Comparison of ENCODE assay signal across 11 cellular contexts in genomic region chr7:44264221-44264956, GRCh38.
DNase-seq lines count a peak whose midpoint lies in the region; ATAC-seq and TF ChIP-seq lines count a peak whose summit lies in the region.
"Had no signal": no experiment of that assay in that cellular context is flagged by ENCODE, and none has a peak within 500 bp of the region (broad histone marks: within the 10 kb centered on the region; RNA-seq: fewer than 3 reads in every experiment).

No MANE protein-coding gene starts in this region.

- H3K27me3 Mint-ChIP-seq in endothelial cell (ENCODE audit: unreplicated experiment): peaks cover 6% of the 10 kb centered on the region

- no peaks in the 10 kb centered on the region for H3K36me3 Mint-ChIP-seq in endothelial cell (ENCODE audit: low read depth, unreplicated experiment)

- TF ChIP-seq CTCF in HEK293 (tag by site-specific recombination; IDR thresholded peaks at IDR 0.05): no peak
- no peak for TF ChIP-seq CTCF in endothelial cell (IDR thresholded peaks at IDR 0.05; ENCODE audit: unreplicated experiment)

- H3K27ac Mint-ChIP-seq in endothelial cell (ENCODE audit: unreplicated experiment): no peak overlapping the region

- no peaks in the 10 kb centered on the region for H3K4me1 Mint-ChIP-seq in endothelial cell (ENCODE audit: unreplicated experiment)

- POLR2A ChIA-PET in HEK293 (lab: Yijun Ruan, JAX): no interaction called here

- peak; percentile 13; the same call in 1 of the 3 replicates for ATAC-seq in SK-N-SH treated with all-trans-retinoic acid at 6 μM for 48 hours

- no peak overlapping the region for H3K4me3 ChIP-seq in HEK293 (ENCODE audit: low read depth, low read length)
- H3K4me3 ChIP-seq: heart right ventricle, sigmoid colon had no signal

- peak; percentile 97 to 98 for DNase-seq in NCI-H2081 (lab: John Stamatoyannopoulos, UW)
- peak; percentile 78 for DNase-seq in putamen (ENCODE audit: low spot score)
- no peak for DNase-seq in activated CD4-positive, alpha-beta T cell treated with anti-CD3 and anti-CD28 coated beads for 48 hours
- no peak for DNase-seq in endothelial cell (ENCODE audit: low spot score)
- DNase-seq in GM19238 (ENCODE audit: insufficient read length, low spot score): no peak
- DNase-seq: activated effector memory CD4-positive, alpha-beta T cell treated with Interleukin-2 at 50 U/mL for 16 hours; EL; heart right ventricle; sigmoid colon had no signal

- H3K9me3 ChIP-seq in HEK293 (ENCODE audit: control insufficient read depth, insufficient read depth, low read depth, low read length): no peaks in the 10 kb centered on the region
- H3K9me3 ChIP-seq: heart right ventricle, sigmoid colon had no signal

- H3K4me3 Mint-ChIP-seq in endothelial cell (ENCODE audit: unreplicated experiment): no peak overlapping the region

- CTCF ChIA-PET in HEK293 (lab: Yijun Ruan, JAX): no interaction called here

- H3K9me3 Mint-ChIP-seq in endothelial cell (ENCODE audit: unreplicated experiment): no peaks in the 10 kb centered on the region

- H3K27ac ChIP-seq in HEK293 (ENCODE audit: extremely low read depth, low read depth, low read length): no peak overlapping the region
- H3K27ac ChIP-seq: sigmoid colon had no signal

- no peaks in the 10 kb centered on the region for H3K4me1 ChIP-seq in HEK293 (ENCODE audit: control insufficient read depth, insufficient read depth, low read length)

- no peaks in the 10 kb centered on the region for H3K36me3 ChIP-seq in HEK293 (ENCODE audit: control insufficient read depth in 2 of 2, insufficient read depth in 1 of 2, low read length in 2 of 2)
- H3K36me3 ChIP-seq: heart right ventricle, sigmoid colon had no signal

TF ChIP-seq in HEK293, 187 proteins besides CTCF, POLR2A, EP300 and RAD21:
- TF ChIP-seq, protein P1, sequence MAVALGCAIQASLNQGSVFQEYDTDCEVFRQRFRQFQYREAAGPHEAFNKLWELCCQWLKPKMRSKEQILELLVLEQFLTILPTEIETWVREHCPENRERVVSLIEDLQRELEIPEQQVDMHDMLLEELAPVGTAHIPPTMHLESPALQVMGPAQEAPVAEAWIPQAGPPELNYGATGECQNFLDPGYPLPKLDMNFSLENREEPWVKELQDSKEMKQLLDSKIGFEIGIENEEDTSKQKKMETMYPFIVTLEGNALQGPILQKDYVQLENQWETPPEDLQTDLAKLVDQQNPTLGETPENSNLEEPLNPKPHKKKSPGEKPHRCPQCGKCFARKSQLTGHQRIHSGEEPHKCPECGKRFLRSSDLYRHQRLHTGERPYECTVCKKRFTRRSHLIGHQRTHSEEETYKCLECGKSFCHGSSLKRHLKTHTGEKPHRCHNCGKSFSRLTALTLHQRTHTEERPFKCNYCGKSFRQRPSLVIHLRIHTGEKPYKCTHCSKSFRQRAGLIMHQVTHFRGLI (tag by site-specific recombination; IDR thresholded peaks at IDR 0.05): peak; percentile 65; the same call in 1 of the 2 replicates
- peak; percentile 57 for TF ChIP-seq ZBTB17 (tag by site-specific recombination; IDR thresholded peaks at IDR 0.05)
- no peak for TF ChIP-seq ZFHX2 (tag by site-specific recombination; conservative IDR thresholded peaks at IDR 0.05)
- peak; percentile 26; the same call in 1 of the 2 replicates for TF ChIP-seq KLF1 (tag by site-specific recombination; IDR thresholded peaks at IDR 0.05)
- TF ChIP-seq ZBTB48 (tag by site-specific recombination; IDR thresholded peaks at IDR 0.05): no peak
- no peak for TF ChIP-seq ZNF626 (tag by site-specific recombination; IDR thresholded peaks at IDR 0.05)

TF ChIP-seq in SK-N-SH treated with all-trans-retinoic acid at 6 μM for 48 hours, 23 proteins besides CTCF, POLR2A, EP300 and RAD21:
- TF ChIP-seq RARB (CRISPR knock-in tag; IDR thresholded peaks at IDR 0.05) (no peak), TOX (CRISPR knock-in tag; IDR thresholded peaks at IDR 0.05; ENCODE audit: borderline replicate concordance) (no peak), ZC3H10 (CRISPR knock-in tag; IDR thresholded peaks at IDR 0.05) (no peak), ZNF565 (CRISPR knock-in tag; conservative IDR thresholded peaks at IDR 0.05; ENCODE audit: low read depth) (no peak), SNAI2 (CRISPR knock-in tag; IDR thresholded peaks at IDR 0.05) (no peak)
- TF ChIP-seq, protein P2, sequence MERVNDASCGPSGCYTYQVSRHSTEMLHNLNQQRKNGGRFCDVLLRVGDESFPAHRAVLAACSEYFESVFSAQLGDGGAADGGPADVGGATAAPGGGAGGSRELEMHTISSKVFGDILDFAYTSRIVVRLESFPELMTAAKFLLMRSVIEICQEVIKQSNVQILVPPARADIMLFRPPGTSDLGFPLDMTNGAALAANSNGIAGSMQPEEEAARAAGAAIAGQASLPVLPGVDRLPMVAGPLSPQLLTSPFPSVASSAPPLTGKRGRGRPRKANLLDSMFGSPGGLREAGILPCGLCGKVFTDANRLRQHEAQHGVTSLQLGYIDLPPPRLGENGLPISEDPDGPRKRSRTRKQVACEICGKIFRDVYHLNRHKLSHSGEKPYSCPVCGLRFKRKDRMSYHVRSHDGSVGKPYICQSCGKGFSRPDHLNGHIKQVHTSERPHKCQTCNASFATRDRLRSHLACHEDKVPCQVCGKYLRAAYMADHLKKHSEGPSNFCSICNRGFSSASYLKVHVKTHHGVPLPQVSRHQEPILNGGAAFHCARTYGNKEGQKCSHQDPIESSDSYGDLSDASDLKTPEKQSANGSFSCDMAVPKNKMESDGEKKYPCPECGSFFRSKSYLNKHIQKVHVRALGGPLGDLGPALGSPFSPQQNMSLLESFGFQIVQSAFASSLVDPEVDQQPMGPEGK (CRISPR knock-in tag; IDR thresholded peaks at IDR 0.05; ENCODE audit: borderline replicate concordance): no peak
TF ChIP-seq in SK-N-SH treated with all-trans-retinoic acid at 6 μM for 48 hours: peak in this region for 0.

Comparison
In these comparisons a context has a peak if more than half of its experiments do, and no peak if none do; other contexts are left out.
1. DNase-seq: peak in NCI-H2081 (2 of 2) and putamen (single experiment); none in activated CD4-positive, alpha-beta T cell treated with anti-CD3 and anti-CD28 coated beads for 48 hours (single experiment), endothelial cell (single experiment) and GM19238 (single experiment).